ENCODE assay signal across 26 cellular contexts in the genomic region with DNA sequence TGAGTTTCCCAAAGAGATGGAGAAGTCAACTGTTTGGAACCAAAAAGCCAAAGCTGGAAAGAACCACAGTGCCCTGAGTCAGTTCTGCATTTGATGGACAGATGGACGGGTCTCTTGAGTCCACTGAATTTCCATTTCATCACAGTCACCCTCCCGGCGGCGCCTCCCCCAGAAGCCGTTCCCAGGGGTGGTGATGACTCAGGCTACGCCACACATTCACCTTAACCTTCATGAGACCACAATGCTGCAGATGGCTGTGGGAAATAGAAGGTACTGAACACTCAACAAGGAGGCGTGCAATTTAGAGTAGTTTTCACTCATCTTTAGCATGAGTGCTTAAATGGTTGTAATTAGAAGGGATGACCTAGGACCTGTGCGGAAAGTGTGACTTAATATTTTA.
DNase-seq lines count a peak whose midpoint lies in the region; ATAC-seq and TF ChIP-seq lines count a peak whose summit lies in the region.
"Had no signal": no experiment of that assay in that cellular context is flagged by ENCODE, and none has a peak within 500 bp of the region (broad histone marks: within the 10 kb centered on the region; RNA-seq: fewer than 3 reads in every experiment).

No MANE protein-coding gene starts in this region.

- BruUV-seq in mammary epithelial cell (replicated peaks; lab: Mats Ljungman, UMichigan): no TSS peak

- no peak overlapping the region for H3K27ac Mint-ChIP-seq in activated naive CD4-positive, alpha-beta T cell treated with anti-CD3 and anti-CD28 coated beads for 36 hours
- H3K27ac Mint-ChIP-seq: activated CD4-positive, alpha-beta memory T cell treated with anti-CD3 and anti-CD28 coated beads, Interleukin-2, amount 10 ng/mL, durations not matched to agents 7 days and 5 days; activated T-helper 17 cell treated with anti-CD3 and anti-CD28 coated beads, Interleukin-2, amount 50 U/mL, for 72 hours; natural killer cell treated with Interleukin-12 subunit alpha and Interleukin-12 subunit beta and Interleukin-15 and Interleukin-18, amount 100 ng/mL, for 72 hours; stimulated activated effector memory CD8-positive, alpha-beta T cell treated with anti-CD3 and anti-CD28 coated beads, Interleukin-12 subunit alpha, Interleukin-12 subunit beta, amount 100 ng/mL, for 72 hours; T-helper 17 cell; type B pancreatic cell had no signal

- H3K9me3 ChIP-seq in DND-41 (ENCODE audit: insufficient read depth, low read length, severe bottlenecking): no peaks in the 10 kb centered on the region
- no peaks in the 10 kb centered on the region for H3K9me3 ChIP-seq in mammary epithelial cell (replicated peaks; ENCODE audit: insufficient read depth, low read length)
- H3K9me3 ChIP-seq: BLaER1 treated with 17β-estradiol and CSF1 and Interleukin-3, amounts not matched to agents 10 nM and 100 nM; gastrocnemius medialis; HAP-1; SK-N-SH had no signal

- H3K4ac ChIP-seq in mesendoderm (ENCODE audit: low read depth, low read length): no peak overlapping the region

- H3K36me3 Mint-ChIP-seq in activated naive CD4-positive, alpha-beta T cell treated with anti-CD3 and anti-CD28 coated beads for 36 hours (ENCODE audit: low read depth): no peaks in the 10 kb centered on the region
- H3K36me3 Mint-ChIP-seq: natural killer cell treated with Interleukin-12 subunit alpha and Interleukin-12 subunit beta and Interleukin-15 and Interleukin-18, amount 100 ng/mL, for 72 hours; stimulated activated effector memory CD8-positive, alpha-beta T cell treated with anti-CD3 and anti-CD28 coated beads, Interleukin-12 subunit alpha, Interleukin-12 subunit beta, amount 100 ng/mL, for 72 hours had no signal

- no peak overlapping the region for H3K4me3 Mint-ChIP-seq in activated naive CD4-positive, alpha-beta T cell treated with anti-CD3 and anti-CD28 coated beads for 36 hours
- H3K4me3 Mint-ChIP-seq: activated CD4-positive, alpha-beta memory T cell treated with anti-CD3 and anti-CD28 coated beads, Interleukin-2, amount 10 ng/mL, durations not matched to agents 7 days and 5 days; activated T-helper 17 cell treated with anti-CD3 and anti-CD28 coated beads, Interleukin-2, amount 50 U/mL, for 72 hours; natural killer cell treated with Interleukin-12 subunit alpha and Interleukin-12 subunit beta and Interleukin-15 and Interleukin-18, amount 100 ng/mL, for 72 hours; stimulated activated effector memory CD8-positive, alpha-beta T cell treated with anti-CD3 and anti-CD28 coated beads, Interleukin-12 subunit alpha, Interleukin-12 subunit beta, amount 100 ng/mL, for 72 hours; T-helper 17 cell; type B pancreatic cell had no signal

- in situ Hi-C loops in mammary epithelial cell (cut with MboI; ENCODE audit: low sequenced_read_pairs in 2 of 2): no loop called here

- CTCF ChIA-PET in mammary epithelial cell (lab: Charles Lee; ENCODE audit: low non-redundant PET): no interaction called here
- CTCF ChIA-PET in activated naive CD4-positive, alpha-beta T cell treated with anti-CD3 and anti-CD28 coated beads for 36 hours (lab: Charles Lee): no interaction called here

- H4K8ac ChIP-seq in mesendoderm (ENCODE audit: low read depth, low read length): no peak overlapping the region

- TF ChIP-seq CTCF in DND-41 (IDR thresholded peaks at IDR 0.05; ENCODE audit: borderline replicate concordance, extremely low read depth, low read length, poor library complexity, severe bottlenecking) (no peak), NB4 (IDR thresholded peaks at IDR 0.05; ENCODE audit: low read depth, low read length) (no peak), mammary epithelial cell (conservative IDR thresholded peaks at IDR 0.05 in 1 of 2, IDR thresholded peaks at IDR 0.05 in 1 of 2; ENCODE audit: extremely low read depth in 1 of 2, insufficient read depth in 1 of 2, low read depth in 1 of 2, low read length in 2 of 2) (no peak)

- H3K27ac ChIP-seq in DND-41 (ENCODE audit: low read length) (no peak overlapping the region), mammary epithelial cell (ENCODE audit: insufficient read depth, low read depth, low read length) (no peak overlapping the region), mesendoderm (ENCODE audit: low read depth, low read length) (no peak overlapping the region)
- H3K27ac ChIP-seq: BLaER1 treated with 17β-estradiol and CSF1 and Interleukin-3, amounts not matched to agents 10 nM and 100 nM; gastrocnemius medialis; hepatocyte; PC-9 had no signal

- H3K4me3 ChIP-seq in DND-41 (ENCODE audit: low read depth in 1 of 2, low read length in 2 of 2) (no peak overlapping the region), NB4 (ENCODE audit: low read depth, low read length) (no peak overlapping the region), mammary epithelial cell (replicated peaks in 1 of 3; ENCODE audit: insufficient read depth in 1 of 3, low read depth in 2 of 3, low read length in 3 of 3) (no peak overlapping the region), mesendoderm (ENCODE audit: low read length) (no peak overlapping the region)
- H3K4me3 ChIP-seq: BLaER1 treated with 17β-estradiol and CSF1 and Interleukin-3, amounts not matched to agents 10 nM and 100 nM; gastrocnemius medialis; HAP-1; hepatocyte; lung; PC-9 had no signal

- intact Hi-C loops in mammary epithelial cell (cut with micrococcal nuclease): no loop called here
- intact Hi-C loops in activated naive CD4-positive, alpha-beta T cell treated with anti-CD3 and anti-CD28 coated beads for 36 hours (cut with micrococcal nuclease): no loop called here

- DNase-seq in DND-41 (peak; percentile 11), HK-2 (ENCODE audit: unreplicated experiment) (peak; percentile 61), NB4 (ENCODE audit: low read depth) (peak; percentile 82), mammary epithelial cell (peak; percentile 16), AML-193 (lab: John Stamatoyannopoulos, UW) (no peak), mesendoderm (no peak)
- no peak for DNase-seq in activated naive CD4-positive, alpha-beta T cell treated with anti-CD3 and anti-CD28 coated beads for 36 hours
- DNase-seq: activated CD4-positive, alpha-beta memory T cell treated with anti-CD3 and anti-CD28 coated beads, Interleukin-2, amount 10 ng/mL, durations not matched to agents 7 days and 5 days; activated naive CD4-positive, alpha-beta T cell treated with anti-CD3 and anti-CD28 coated beads, Interleukin-2, amount 50 U/mL, for 16 hours; gastrocnemius medialis; KG1; left cardiac atrium; PC-9; SK-N-SH; stimulated activated CD4-positive, alpha-beta T cell treated with anti-CD3 and anti-CD28 coated beads, Interleukin-4, amount 100 ng/mL, for 4 hours; substantia nigra; T-helper 17 cell had no signal

- H2BK15ac ChIP-seq in mesendoderm (replicated peaks; ENCODE audit: low read depth): no peak overlapping the region

- H2BK5ac ChIP-seq in mesendoderm (ENCODE audit: low read length): no peak overlapping the region

- no peak overlapping the region for H3K9ac ChIP-seq in DND-41 (ENCODE audit: low read depth, low read length)
- H3K9ac ChIP-seq in mammary epithelial cell (ENCODE audit: insufficient read depth, low read length): no peak overlapping the region
- H3K9ac ChIP-seq in mesendoderm (ENCODE audit: low read length): no peak overlapping the region
- H3K9ac ChIP-seq: BLaER1 treated with 17β-estradiol and CSF1 and Interleukin-3, amounts not matched to agents 10 nM and 100 nM; SK-N-SH had no signal

- no peak overlapping the region for H3K18ac ChIP-seq in mesendoderm (ENCODE audit: low read length)

- no peak overlapping the region for H2AK5ac ChIP-seq in mesendoderm (ENCODE audit: low read length)

- H3K79me2 ChIP-seq in DND-41 (ENCODE audit: insufficient read depth, low read length) (no peaks in the 10 kb centered on the region), mammary epithelial cell (ENCODE audit: insufficient read depth, low read length) (no peaks in the 10 kb centered on the region), mesendoderm (ENCODE audit: control insufficient read depth, insufficient read depth, low read length) (peaks cover 22% of the 10 kb centered on the region)

- 91% methylated on average over 8 of the region's 8 CpGs for WGBS in mammary epithelial cell (ENCODE audit: low coverage, missing lambda C conversion rate)
- no CpG with 5 or more reads among the region's 8 CpGs for WGBS in mesendoderm (ENCODE audit: extremely low coverage, insufficient coverage, low lambda C conversion rate)

- H3K4me1 Mint-ChIP-seq in activated naive CD4-positive, alpha-beta T cell treated with anti-CD3 and anti-CD28 coated beads for 36 hours (ENCODE audit: low read depth): no peaks in the 10 kb centered on the region
- H3K4me1 Mint-ChIP-seq: activated CD4-positive, alpha-beta memory T cell treated with anti-CD3 and anti-CD28 coated beads, Interleukin-2, amount 10 ng/mL, durations not matched to agents 7 days and 5 days; activated T-helper 17 cell treated with anti-CD3 and anti-CD28 coated beads, Interleukin-2, amount 50 U/mL, for 72 hours; stimulated activated effector memory CD8-positive, alpha-beta T cell treated with anti-CD3 and anti-CD28 coated beads, Interleukin-12 subunit alpha, Interleukin-12 subunit beta, amount 100 ng/mL, for 72 hours; T-helper 17 cell had no signal

- H3K79me1 ChIP-seq in mesendoderm (ENCODE audit: low read length): peaks cover 2% of the 10 kb centered on the region

- H3K56ac ChIP-seq in mesendoderm (ENCODE audit: low read length): no peak overlapping the region

- no peak overlapping the region for H2AFZ ChIP-seq in DND-41 (ENCODE audit: low read depth, low read length)
- no peak overlapping the region for H2AFZ ChIP-seq in mammary epithelial cell (ENCODE audit: low read depth, low read length)
- H2AFZ ChIP-seq: hepatocyte, PC-9 had no signal

- no peak overlapping the region for H4K5ac ChIP-seq in mesendoderm (ENCODE audit: low read length)

- H2BK120ac ChIP-seq in mesendoderm (ENCODE audit: low read depth, low read length): no peak overlapping the region

- H3K9me3 Mint-ChIP-seq in activated naive CD4-positive, alpha-beta T cell treated with anti-CD3 and anti-CD28 coated beads for 36 hours: no peaks in the 10 kb centered on the region
- H3K9me3 Mint-ChIP-seq: activated CD4-positive, alpha-beta memory T cell treated with anti-CD3 and anti-CD28 coated beads, Interleukin-2, amount 10 ng/mL, durations not matched to agents 7 days and 5 days; activated T-helper 17 cell treated with anti-CD3 and anti-CD28 coated beads, Interleukin-2, amount 50 U/mL, for 72 hours; natural killer cell treated with Interleukin-12 subunit alpha and Interleukin-12 subunit beta and Interleukin-15 and Interleukin-18, amount 100 ng/mL, for 72 hours; stimulated activated effector memory CD8-positive, alpha-beta T cell treated with anti-CD3 and anti-CD28 coated beads, Interleukin-12 subunit alpha, Interleukin-12 subunit beta, amount 100 ng/mL, for 72 hours had no signal

- H3K27me3 ChIP-seq in DND-41 (ENCODE audit: insufficient read depth, low read length, poor library complexity): no peaks in the 10 kb centered on the region
- H3K27me3 ChIP-seq in mammary epithelial cell (ENCODE audit: insufficient read depth, low read length): no peaks in the 10 kb centered on the region
- no peaks in the 10 kb centered on the region for H3K27me3 ChIP-seq in mesendoderm (ENCODE audit: insufficient read depth, low read length, poor library complexity)
- H3K27me3 ChIP-seq: BLaER1 treated with 17β-estradiol and CSF1 and Interleukin-3, amounts not matched to agents 10 nM and 100 nM; gastrocnemius medialis had no signal

- peaks cover 24% of the 10 kb centered on the region for H3K27me3 Mint-ChIP-seq in activated naive CD4-positive, alpha-beta T cell treated with anti-CD3 and anti-CD28 coated beads for 36 hours (ENCODE audit: low read depth)
- H3K27me3 Mint-ChIP-seq: type B pancreatic cell had no signal

- peak; percentile 49; the same call in 2 of the 3 replicates for ATAC-seq in DND-41 (ENCODE audit: insufficient read depth, low read depth)
- ATAC-seq: activated T-helper 17 cell treated with anti-CD3 and anti-CD28 coated beads, Interleukin-2, amount 50 U/mL, for 72 hours; gastrocnemius medialis; natural killer cell treated with Interleukin-12 subunit alpha and Interleukin-12 subunit beta and Interleukin-15 and Interleukin-18, amount 100 ng/mL, for 72 hours; Right ventricle myocardium inferior; stimulated activated effector memory CD8-positive, alpha-beta T cell treated with anti-CD3 and anti-CD28 coated beads, Interleukin-12 subunit alpha, Interleukin-12 subunit beta, amount 100 ng/mL, for 72 hours; T-helper 17 cell had no signal

- H3K4me2 ChIP-seq in DND-41 (ENCODE audit: insufficient read depth, low read length) (no peak overlapping the region), mammary epithelial cell (ENCODE audit: insufficient read depth, low read depth, low read length) (no peak overlapping the region), mesendoderm (ENCODE audit: low read length) (no peak overlapping the region)
- H3K4me2 ChIP-seq: BLaER1 treated with 17β-estradiol and CSF1 and Interleukin-3, amounts not matched to agents 10 nM and 100 nM; hepatocyte; PC-9; SK-N-SH had no signal

- H3K23ac ChIP-seq in mesendoderm (ENCODE audit: low read length): no peak overlapping the region

- H4K20me1 ChIP-seq in DND-41 (ENCODE audit: insufficient read depth, low read length) (no peaks in the 10 kb centered on the region), mammary epithelial cell (ENCODE audit: insufficient read depth, low read length) (no peaks in the 10 kb centered on the region)
- H4K20me1 ChIP-seq: BLaER1 treated with 17β-estradiol and CSF1 and Interleukin-3, amounts not matched to agents 10 nM and 100 nM had no signal

- dilution Hi-C loops in mammary epithelial cell (cut with HindIII; ENCODE audit: low sequenced_read_pairs): no loop called here

- no peaks in the 10 kb centered on the region for H3K4me1 ChIP-seq in DND-41 (ENCODE audit: insufficient read depth, low read length)
- no peaks in the 10 kb centered on the region for H3K4me1 ChIP-seq in mammary epithelial cell (ENCODE audit: insufficient read depth, low read length)
- H3K4me1 ChIP-seq in mesendoderm (ENCODE audit: control insufficient read depth, low read depth, low read length): no peaks in the 10 kb centered on the region
- H3K4me1 ChIP-seq: BLaER1 treated with 17β-estradiol and CSF1 and Interleukin-3, amounts not matched to agents 10 nM and 100 nM; gastrocnemius medialis had no signal

- no peak for TF ChIP-seq POLR2A in NB4 (IDR thresholded peaks at IDR 0.05; ENCODE audit: extremely low read depth, insufficient read length)

- H3K36me3 ChIP-seq in DND-41 (ENCODE audit: insufficient read depth, low read length) (no peaks in the 10 kb centered on the region), mammary epithelial cell (ENCODE audit: insufficient read depth, low read length) (no peaks in the 10 kb centered on the region), mesendoderm (ENCODE audit: control insufficient read depth, insufficient read depth, low read length) (no peaks in the 10 kb centered on the region)
- H3K36me3 ChIP-seq: BLaER1 treated with 17β-estradiol and CSF1 and Interleukin-3, amounts not matched to agents 10 nM and 100 nM; gastrocnemius medialis; HAP-1 had no signal

Comparison
In these comparisons a context has a peak if more than half of its experiments do, and no peak if none do; other contexts are left out.
1. DNase-seq: peak in DND-41 (single experiment), HK-2 (single experiment), NB4 (single experiment) and mammary epithelial cell (single experiment); none in AML-193 (0 of 2), mesendoderm (single experiment) and activated naive CD4-positive, alpha-beta T cell treated with anti-CD3 and anti-CD28 coated beads for 36 hours (single experiment).